11 cellular contexts compared by ENCODE assay signal in genomic region chr11:102559839-102560238, GRCh38. TPM values are rescaled to one million over a fixed set of nuclear protein-coding genes. Genes with fewer than 3 reads are reported as not detected.
DNase-seq lines count a peak whose midpoint lies in the region; ATAC-seq and TF ChIP-seq lines count a peak whose summit lies in the region.
"Had no signal": no experiment of that assay in that cellular context is flagged by ENCODE, and none has a peak within 500 bp of the region (broad histone marks: within the 10 kb centered on the region; RNA-seq: fewer than 3 reads in every experiment).

No MANE protein-coding gene starts in this region.

- peak; percentile 54 for ATAC-seq in activated CD8-positive, alpha-beta memory T cell treated with anti-CD3 and anti-CD28 coated beads, Interleukin-2, amount 10 ng/mL, durations not matched to agents 7 days and 5 days
- peak; percentile 46 for ATAC-seq in HG03108 (IDR thresholded peaks at IDR 0.05; ENCODE audit: unreplicated experiment)
- no peak for ATAC-seq in upper lobe of right lung

- H3K27me3 ChIP-seq in upper lobe of right lung: no peaks in the 10 kb centered on the region
- no peaks in the 10 kb centered on the region for H3K27me3 ChIP-seq in mesendoderm (ENCODE audit: insufficient read depth, low read length, poor library complexity)

- H3K9ac ChIP-seq in mesendoderm (ENCODE audit: low read length): no peak overlapping the region

- H2BK15ac ChIP-seq in mesendoderm (replicated peaks; ENCODE audit: low read depth): no peak overlapping the region

- no peak overlapping the region for H3K18ac ChIP-seq in mesendoderm (ENCODE audit: low read length)

- H3K4me1 ChIP-seq in upper lobe of right lung: peaks cover 16% of the 10 kb centered on the region
- no peaks in the 10 kb centered on the region for H3K4me1 ChIP-seq in mesendoderm (ENCODE audit: control insufficient read depth, low read depth, low read length)

- H2AK5ac ChIP-seq in mesendoderm (ENCODE audit: low read length): no peak overlapping the region

- CTCF ChIA-PET in activated CD8-positive, alpha-beta memory T cell treated with anti-CD3 and anti-CD28 coated beads, Interleukin-2, amount 10 ng/mL, durations not matched to agents 7 days and 5 days (lab: Charles Lee): interaction anchor here (0.9 to 1.1 kb wide), 5 partner anchors 34 to 217 kb away, joined by 3 to 4 read pairs (median 3); no protein-coding TSS in a partner anchor

- H2BK120ac ChIP-seq in mesendoderm (ENCODE audit: low read depth, low read length): no peak overlapping the region

- no peaks in the 10 kb centered on the region for H3K9me3 ChIP-seq in upper lobe of right lung

- DNase-seq in activated CD8-positive, alpha-beta memory T cell treated with anti-CD3 and anti-CD28 coated beads, Interleukin-2, amount 10 ng/mL, durations not matched to agents 7 days and 5 days: no peak
- DNase-seq in activated CD8-positive, alpha-beta memory T cell treated with anti-CD3 and anti-CD28 coated beads, Interleukin-2, amount 50 U/mL, for 48 hours: no peak
- no peak for DNase-seq in activated naive CD8-positive, alpha-beta T cell treated with anti-CD3 and anti-CD28 coated beads for 36 hours
- DNase-seq in upper lobe of right lung: no peak
- no peak for DNase-seq in mesendoderm
- DNase-seq in H4 (ENCODE audit: low spot score): no peak
- no peak for DNase-seq in glutamatergic neuron

- no peak overlapping the region for H3K4me3 Mint-ChIP-seq in activated CD8-positive, alpha-beta memory T cell treated with anti-CD3 and anti-CD28 coated beads, Interleukin-2, amount 10 ng/mL, durations not matched to agents 7 days and 5 days
- H3K4me3 Mint-ChIP-seq in activated naive CD8-positive, alpha-beta T cell treated with anti-CD3 and anti-CD28 coated beads for 36 hours: no peak overlapping the region
- no peak overlapping the region for H3K4me3 Mint-ChIP-seq in glutamatergic neuron (ENCODE audit: unreplicated experiment)

- no peak overlapping the region for H3K56ac ChIP-seq in mesendoderm (ENCODE audit: low read length)

- H3K36me3 ChIP-seq in upper lobe of right lung (no peaks in the 10 kb centered on the region), mesendoderm (ENCODE audit: control insufficient read depth, insufficient read depth, low read length) (no peaks in the 10 kb centered on the region)

- H4K8ac ChIP-seq in mesendoderm (ENCODE audit: low read depth, low read length): no peak overlapping the region

- H4K5ac ChIP-seq in mesendoderm (ENCODE audit: low read length): no peak overlapping the region

- no peak overlapping the region for H3K4ac ChIP-seq in mesendoderm (ENCODE audit: low read depth, low read length)

- no peak overlapping the region for H3K27ac Mint-ChIP-seq in activated CD8-positive, alpha-beta memory T cell treated with anti-CD3 and anti-CD28 coated beads, Interleukin-2, amount 10 ng/mL, durations not matched to agents 7 days and 5 days
- H3K27ac Mint-ChIP-seq in activated naive CD8-positive, alpha-beta T cell treated with anti-CD3 and anti-CD28 coated beads for 36 hours: peak overlapping the region; percentile 74
- no peak overlapping the region for H3K27ac Mint-ChIP-seq in glutamatergic neuron (ENCODE audit: unreplicated experiment)

- H3K4me3 ChIP-seq in upper lobe of right lung (no peak overlapping the region), mesendoderm (ENCODE audit: low read length) (no peak overlapping the region)

- H3K4me2 ChIP-seq in mesendoderm (ENCODE audit: low read length): no peak overlapping the region

- no peaks in the 10 kb centered on the region for H3K79me2 ChIP-seq in mesendoderm (ENCODE audit: control insufficient read depth, insufficient read depth, low read length)

- H3K36me3 Mint-ChIP-seq in activated CD8-positive, alpha-beta memory T cell treated with anti-CD3 and anti-CD28 coated beads, Interleukin-2, amount 10 ng/mL, durations not matched to agents 7 days and 5 days: peaks cover 7% of the 10 kb centered on the region
- H3K36me3 Mint-ChIP-seq in activated naive CD8-positive, alpha-beta T cell treated with anti-CD3 and anti-CD28 coated beads for 36 hours: no peaks in the 10 kb centered on the region
- no peaks in the 10 kb centered on the region for H3K36me3 Mint-ChIP-seq in glutamatergic neuron (ENCODE audit: unreplicated experiment)
- H3K36me3 Mint-ChIP-seq: activated naive CD4-positive, alpha-beta T cell treated with anti-CD3 and anti-CD28 coated beads, Interleukin-2, amount 50 U/mL, for 72 hours had no signal

- intact Hi-C loops in upper lobe of right lung (cut with DNase I): no loop called here

- peaks cover 19% of the 10 kb centered on the region for H3K27me3 Mint-ChIP-seq in activated CD8-positive, alpha-beta memory T cell treated with anti-CD3 and anti-CD28 coated beads, Interleukin-2, amount 10 ng/mL, durations not matched to agents 7 days and 5 days
- H3K27me3 Mint-ChIP-seq in activated naive CD8-positive, alpha-beta T cell treated with anti-CD3 and anti-CD28 coated beads for 36 hours: no peaks in the 10 kb centered on the region
- H3K27me3 Mint-ChIP-seq in glutamatergic neuron (ENCODE audit: unreplicated experiment): no peaks in the 10 kb centered on the region

- H3K23ac ChIP-seq in mesendoderm (ENCODE audit: low read length): no peak overlapping the region

- H3K4me1 Mint-ChIP-seq in activated CD8-positive, alpha-beta memory T cell treated with anti-CD3 and anti-CD28 coated beads, Interleukin-2, amount 10 ng/mL, durations not matched to agents 7 days and 5 days: peaks cover 43% of the 10 kb centered on the region
- peaks cover 44% of the 10 kb centered on the region for H3K4me1 Mint-ChIP-seq in activated naive CD8-positive, alpha-beta T cell treated with anti-CD3 and anti-CD28 coated beads for 36 hours
- H3K4me1 Mint-ChIP-seq in glutamatergic neuron (ENCODE audit: low read depth, unreplicated experiment): no peaks in the 10 kb centered on the region

- no peak overlapping the region for H2BK5ac ChIP-seq in mesendoderm (ENCODE audit: low read length)

- no peaks in the 10 kb centered on the region for H3K9me3 Mint-ChIP-seq in activated CD8-positive, alpha-beta memory T cell treated with anti-CD3 and anti-CD28 coated beads, Interleukin-2, amount 10 ng/mL, durations not matched to agents 7 days and 5 days (ENCODE audit: low read depth)
- H3K9me3 Mint-ChIP-seq in activated naive CD8-positive, alpha-beta T cell treated with anti-CD3 and anti-CD28 coated beads for 36 hours: no peaks in the 10 kb centered on the region
- no peaks in the 10 kb centered on the region for H3K9me3 Mint-ChIP-seq in glutamatergic neuron (ENCODE audit: unreplicated experiment)
- H3K9me3 Mint-ChIP-seq: activated naive CD4-positive, alpha-beta T cell treated with anti-CD3 and anti-CD28 coated beads, Interleukin-2, amount 50 U/mL, for 72 hours had no signal

- TF ChIP-seq CTCF in upper lobe of right lung (IDR thresholded peaks at IDR 0.05) (no peak), glutamatergic neuron (IDR thresholded peaks at IDR 0.05; ENCODE audit: partially characterized antibody, unreplicated experiment) (no peak)

- H3K27ac ChIP-seq in upper lobe of right lung (peak overlapping the region; percentile 61), mesendoderm (ENCODE audit: low read depth, low read length) (no peak overlapping the region)

- H3K79me1 ChIP-seq in mesendoderm (ENCODE audit: low read length): no peaks in the 10 kb centered on the region

RNA-seq across cellular contexts. Expression of gene MMP7, which starts 29.3 kb away (rescaled TPM):
- total RNA-seq in activated CD8-positive, alpha-beta memory T cell treated with anti-CD3 and anti-CD28 coated beads, Interleukin-2, amount 10 ng/mL, durations not matched to agents 7 days and 5 days: not detected
- total RNA-seq in activated naive CD8-positive, alpha-beta T cell treated with anti-CD3 and anti-CD28 coated beads for 36 hours: not detected
- total RNA-seq in upper lobe of right lung (16.0 TPM), glutamatergic neuron (ENCODE audit: unreplicated experiment) (not detected)
- not detected for polyA plus RNA-seq in mesendoderm (2013, experiment 1 of 2)
- polyA plus RNA-seq in mesendoderm (2013, experiment 2 of 2): not detected
- total RNA-seq in H4 (2014; rRNA removed; shearing (Covaris generic)): 0.06 TPM in 1 of 2 replicates, not detected in the other
- total RNA-seq: activated naive CD4-positive, alpha-beta T cell treated with anti-CD3 and anti-CD28 coated beads, Interleukin-2, amount 50 U/mL, for 72 hours; skeletal muscle tissue had no signal
- polyA plus RNA-seq: BJ had no signal

Comparison
In these comparisons a context has a peak if more than half of its experiments do, and no peak if none do; other contexts are left out.
1. RNA of gene MMP7, which starts 29.3 kb away (total RNA-seq): 16.0 TPM in upper lobe of right lung (single experiment); 0.06 TPM in H4, not detected in activated CD8-positive, alpha-beta memory T cell treated with anti-CD3 and anti-CD28 coated beads, Interleukin-2, amount 10 ng/mL, durations not matched to agents 7 days and 5 days, not detected in activated naive CD8-positive, alpha-beta T cell treated with anti-CD3 and anti-CD28 coated beads for 36 hours and not detected in glutamatergic neuron (single experiment); every median in the first group is over 10 times any median in the second.